Comparison of ENCODE assay signal across 8 cellular contexts in the genomic region with DNA sequence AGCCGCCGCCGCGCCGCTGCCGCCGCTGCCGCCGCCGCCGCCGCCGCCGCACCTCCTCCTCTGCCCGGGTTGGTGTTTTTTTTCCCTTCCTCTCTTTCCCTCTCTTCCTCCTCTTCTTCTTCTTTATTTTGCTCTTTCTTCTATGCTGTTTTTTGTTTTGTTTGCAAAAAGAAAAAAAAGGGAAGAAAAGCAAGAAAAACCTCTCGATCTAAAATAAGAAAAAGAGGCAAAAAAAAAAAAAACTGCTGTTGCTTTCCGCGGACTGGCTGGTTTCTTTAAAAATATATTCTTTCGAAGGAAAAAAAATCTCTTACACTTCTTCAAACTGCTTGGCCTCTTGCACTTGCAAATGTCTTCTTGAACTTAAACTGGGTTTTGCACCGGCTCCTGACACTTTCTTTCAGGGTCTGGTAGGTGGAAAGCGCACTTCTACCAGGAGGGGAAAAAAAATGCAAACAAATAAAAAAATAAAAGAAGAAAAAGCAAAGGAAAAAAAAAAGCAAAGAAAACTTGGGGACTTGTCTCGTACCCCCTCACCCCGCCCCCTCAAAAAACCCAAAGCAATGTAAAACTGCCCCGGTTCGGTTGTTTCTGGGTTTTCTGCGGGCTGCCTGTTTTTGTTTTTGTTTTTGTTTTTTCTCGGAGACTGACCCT. TPM values are rescaled to one million over a fixed set of nuclear protein-coding genes. Genes with fewer than 3 reads are reported as not detected.
DNase-seq lines count a peak whose midpoint lies in the region; ATAC-seq and TF ChIP-seq lines count a peak whose summit lies in the region.

No MANE protein-coding gene starts in this region.

- H3K79me2 ChIP-seq in HCT116 (ENCODE audit: insufficient read depth, low read length): no peaks in the 10 kb centered on the region

- RAD21 ChIA-PET in HCT116 (lab: Charles Lee; ENCODE audit: low non-redundant PET in 1 of 2, low total read pairs in 2 of 2, uncharacterized antibody in 2 of 2, unreplicated experiment in 2 of 2): no interaction called here

- H3K4me3 ChIP-seq in A673 (ENCODE audit: low read depth, low read length, poor library complexity, severe bottlenecking) (peak overlapping the region; percentile 85), HCT116 (replicated peaks in 1 of 2; ENCODE audit: low read depth in 1 of 2, low read length in 2 of 2) (peak overlapping the region; percentile 51 to 64), brain microvascular endothelial cell (ENCODE audit: low read depth, low read length) (peak overlapping the region; percentile 46), mononuclear cell (ENCODE audit: low read length) (peak overlapping the region; percentile 74)

- H3K9me2 ChIP-seq in HCT116 (ENCODE audit: insufficient read depth): no peaks in the 10 kb centered on the region

- peak overlapping the region; percentile 93 for H3K27ac ChIP-seq in A673 (ENCODE audit: low read depth, low read length, poor library complexity, severe bottlenecking)
- no peak overlapping the region; the same call in 1 of the 2 replicates for H3K27ac ChIP-seq in HCT116 (ENCODE audit: low read depth, low read length)
- no peak overlapping the region for H3K27ac ChIP-seq in brain microvascular endothelial cell

- peak overlapping the region; percentile 98 for H2AFZ ChIP-seq in HCT116 (ENCODE audit: low read depth, low read length, poor library complexity, severe bottlenecking)

- intact Hi-C loops in A673 (cut with micrococcal nuclease; ENCODE audit: unreplicated experiment): loop anchor here (5.0 kb wide), 3 partner anchors 774 to 1859 kb away; no protein-coding TSS in a partner anchor
- intact Hi-C loops in HCT116 (cut with micrococcal nuclease): loop anchor here (5.0 kb wide), 1 partner anchor 234 kb away; no protein-coding TSS in a partner anchor

- no peak for TF ChIP-seq POLR2A in HCT116 (IDR thresholded peaks at IDR 0.05; ENCODE audit: borderline replicate concordance, extremely low read depth, insufficient read depth, insufficient read length)

- no peak for TF ChIP-seq CTCF in A673 (conservative IDR thresholded peaks at IDR 0.05; ENCODE audit: low read depth, low read length)
- TF ChIP-seq CTCF in HCT116 (IDR thresholded peaks at IDR 0.05 in 2 of 3, conservative IDR thresholded peaks at IDR 0.05 in 1 of 3; ENCODE audit: borderline replicate concordance in 1 of 3, insufficient read depth in 1 of 3, low read depth in 2 of 3, low read length in 2 of 3): no peak
- no peak for TF ChIP-seq CTCF in brain microvascular endothelial cell (IDR thresholded peaks at IDR 0.05; ENCODE audit: low read depth, low read length, missing control alignments)

- H3K36me3 ChIP-seq in A673 (ENCODE audit: insufficient read depth, low read length, poor library complexity, severe bottlenecking): no peaks in the 10 kb centered on the region
- no peaks in the 10 kb centered on the region for H3K36me3 ChIP-seq in HCT116 (ENCODE audit: control insufficient read depth in 1 of 2, insufficient read depth in 2 of 2, low read length in 2 of 2)
- H3K36me3 ChIP-seq in brain microvascular endothelial cell (replicated peaks): no peaks in the 10 kb centered on the region

- POLR2A ChIA-PET in A673 (lab: Charles Lee; ENCODE audit: low non-redundant PET) (no interaction called here), HCT116 (lab: Charles Lee) (no interaction called here)

- TF ChIP-seq RAD21 in HCT116 (IDR thresholded peaks at IDR 0.05; ENCODE audit: low read depth): no peak

- BruUV-seq in A673 (replicated peaks; lab: Mats Ljungman, UMichigan) (TSS peak; percentile 77), HCT116 (replicated peaks; lab: Mats Ljungman, UMichigan) (no TSS peak)

- H3K9me3 ChIP-seq in A673 (ENCODE audit: low read depth, low read length, poor library complexity, severe bottlenecking) (no peaks in the 10 kb centered on the region), HCT116 (ENCODE audit: control insufficient read depth in 1 of 2, insufficient read depth in 1 of 2, low read depth in 1 of 2, low read length in 2 of 2) (no peaks in the 10 kb centered on the region), mononuclear cell (ENCODE audit: low read depth, low read length) (no peaks in the 10 kb centered on the region)

- CTCF ChIA-PET in A673 (lab: Charles Lee) (no interaction called here), HCT116 (lab: Charles Lee) (interaction anchor here (1.1 to 1.5 kb wide), 2 partner anchors 35 to 145 kb away, joined by 3 to 4 read pairs; no protein-coding TSS in a partner anchor)

- no peak for ATAC-seq in HCT116
- no peak for ATAC-seq in esophagus mucosa

- no peaks in the 10 kb centered on the region for H3K27me3 ChIP-seq in A673 (replicated peaks; ENCODE audit: insufficient read depth, low read depth, low read length, poor library complexity)
- H3K27me3 ChIP-seq in HCT116 (ENCODE audit: insufficient read depth, low read length): peaks cover 16% of the 10 kb centered on the region
- peaks cover 52% of the 10 kb centered on the region for H3K27me3 ChIP-seq in brain microvascular endothelial cell (replicated peaks)
- H3K27me3 ChIP-seq in mononuclear cell (ENCODE audit: insufficient read depth, low read length): peaks cover 54% of the 10 kb centered on the region

- no peaks in the 10 kb centered on the region for H4K20me1 ChIP-seq in HCT116 (ENCODE audit: insufficient read depth)

- in situ Hi-C loops in brain microvascular endothelial cell (cut with HindIII; ENCODE audit: low pct_ligation_motif_present, low sequenced_read_pairs): no loop called here

- peak overlapping the region; percentile 59 for H3K9ac ChIP-seq in HCT116 (ENCODE audit: low read length)

- DNase-seq in A673 (ENCODE audit: low spot score) (no peak), HCT116 (ENCODE audit: low read depth, low spot score) (no peak), brain microvascular endothelial cell (no peak), T-helper 9 cell (no peak)
- no peak for DNase-seq in activated CD8-positive, alpha-beta memory T cell treated with anti-CD3 and anti-CD28 coated beads, Interleukin-2, amount 50 U/mL, for 48 hours
- no peak for DNase-seq in activated CD4-positive, alpha-beta T cell treated with anti-CD3 and anti-CD28 coated beads for 4 hours

- H3K4me2 ChIP-seq in HCT116 (ENCODE audit: low read length): peak overlapping the region; percentile 97

- H3K4me1 ChIP-seq in A673 (ENCODE audit: insufficient read depth, low read length, poor library complexity, severe bottlenecking) (peaks cover 38% of the 10 kb centered on the region), HCT116 (ENCODE audit: control insufficient read depth in 1 of 2, insufficient read depth in 2 of 2, low read length in 2 of 2) (peaks cover 11 to 37% of the 10 kb centered on the region in 2 experiments; a peak in 3 of 4 replicates), mononuclear cell (ENCODE audit: insufficient read depth, low read length) (peaks cover 28% of the 10 kb centered on the region)

TF ChIP-seq in HCT116, 20 proteins besides CTCF, POLR2A, EP300 and RAD21:
- TF ChIP-seq ZFX (IDR thresholded peaks at IDR 0.05): no peak
- TF ChIP-seq, protein P1, sequence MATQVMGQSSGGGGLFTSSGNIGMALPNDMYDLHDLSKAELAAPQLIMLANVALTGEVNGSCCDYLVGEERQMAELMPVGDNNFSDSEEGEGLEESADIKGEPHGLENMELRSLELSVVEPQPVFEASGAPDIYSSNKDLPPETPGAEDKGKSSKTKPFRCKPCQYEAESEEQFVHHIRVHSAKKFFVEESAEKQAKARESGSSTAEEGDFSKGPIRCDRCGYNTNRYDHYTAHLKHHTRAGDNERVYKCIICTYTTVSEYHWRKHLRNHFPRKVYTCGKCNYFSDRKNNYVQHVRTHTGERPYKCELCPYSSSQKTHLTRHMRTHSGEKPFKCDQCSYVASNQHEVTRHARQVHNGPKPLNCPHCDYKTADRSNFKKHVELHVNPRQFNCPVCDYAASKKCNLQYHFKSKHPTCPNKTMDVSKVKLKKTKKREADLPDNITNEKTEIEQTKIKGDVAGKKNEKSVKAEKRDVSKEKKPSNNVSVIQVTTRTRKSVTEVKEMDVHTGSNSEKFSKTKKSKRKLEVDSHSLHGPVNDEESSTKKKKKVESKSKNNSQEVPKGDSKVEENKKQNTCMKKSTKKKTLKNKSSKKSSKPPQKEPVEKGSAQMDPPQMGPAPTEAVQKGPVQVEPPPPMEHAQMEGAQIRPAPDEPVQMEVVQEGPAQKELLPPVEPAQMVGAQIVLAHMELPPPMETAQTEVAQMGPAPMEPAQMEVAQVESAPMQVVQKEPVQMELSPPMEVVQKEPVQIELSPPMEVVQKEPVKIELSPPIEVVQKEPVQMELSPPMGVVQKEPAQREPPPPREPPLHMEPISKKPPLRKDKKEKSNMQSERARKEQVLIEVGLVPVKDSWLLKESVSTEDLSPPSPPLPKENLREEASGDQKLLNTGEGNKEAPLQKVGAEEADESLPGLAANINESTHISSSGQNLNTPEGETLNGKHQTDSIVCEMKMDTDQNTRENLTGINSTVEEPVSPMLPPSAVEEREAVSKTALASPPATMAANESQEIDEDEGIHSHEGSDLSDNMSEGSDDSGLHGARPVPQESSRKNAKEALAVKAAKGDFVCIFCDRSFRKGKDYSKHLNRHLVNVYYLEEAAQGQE (IDR thresholded peaks at IDR 0.05; ENCODE audit: low read depth): no peak

RNA-seq across cellular contexts. Expression of a gene that starts 0.6 kb away (rescaled TPM):
- 80.6 and 81.3 TPM in 2 replicates for total RNA-seq in A673 (2021)
- total RNA-seq in HCT116 (2021; ENCODE audit: unreplicated experiment): 1.1 TPM
- polyA plus RNA-seq in HCT116 (2012): 0.11 and 0.23 TPM in 2 replicates
- 101 TPM for total RNA-seq in mononuclear cell
- total RNA-seq in esophagus mucosa: 10.6 TPM
